In the genomic region with DNA sequence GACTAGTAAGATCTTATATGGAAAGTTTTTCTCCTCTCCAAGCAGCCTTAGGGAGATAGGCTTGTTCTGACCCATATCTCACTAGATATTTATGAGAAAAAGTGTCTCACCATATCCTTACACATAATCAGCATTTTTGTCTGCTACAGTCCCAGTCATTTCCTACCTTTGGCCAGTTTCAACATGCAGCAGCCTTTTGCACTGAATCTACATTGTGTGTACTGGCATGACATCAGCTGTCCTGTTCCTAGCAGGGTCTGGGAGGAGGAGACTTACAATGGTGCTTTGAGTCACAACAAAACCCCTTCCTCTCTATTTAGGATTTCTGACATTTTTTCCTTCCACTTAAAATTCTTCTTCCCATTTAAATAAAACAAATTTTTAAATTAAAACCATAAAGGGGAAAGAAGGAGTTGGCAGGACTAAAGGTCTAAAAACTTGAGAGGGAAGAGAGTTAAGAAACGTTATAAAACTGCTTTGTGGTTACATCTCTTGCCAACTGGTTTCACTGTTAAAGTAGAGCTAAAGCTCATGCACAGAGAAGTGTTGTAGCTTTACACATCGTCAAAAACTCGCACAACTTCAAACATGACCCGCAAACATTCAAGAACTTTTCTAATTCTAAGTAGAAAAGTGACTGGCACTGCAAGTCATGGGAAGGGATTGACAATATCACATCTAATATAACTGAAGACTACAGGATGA, we compare ENCODE assay signal across 1 cellular context.
TF ChIP-seq lines count a peak whose summit lies in the region.

No MANE protein-coding gene starts in this region.

TF ChIP-seq in HCT116, 20 proteins besides CTCF, POLR2A, EP300 and RAD21 (continued from another document):
- TF ChIP-seq, protein P1, sequence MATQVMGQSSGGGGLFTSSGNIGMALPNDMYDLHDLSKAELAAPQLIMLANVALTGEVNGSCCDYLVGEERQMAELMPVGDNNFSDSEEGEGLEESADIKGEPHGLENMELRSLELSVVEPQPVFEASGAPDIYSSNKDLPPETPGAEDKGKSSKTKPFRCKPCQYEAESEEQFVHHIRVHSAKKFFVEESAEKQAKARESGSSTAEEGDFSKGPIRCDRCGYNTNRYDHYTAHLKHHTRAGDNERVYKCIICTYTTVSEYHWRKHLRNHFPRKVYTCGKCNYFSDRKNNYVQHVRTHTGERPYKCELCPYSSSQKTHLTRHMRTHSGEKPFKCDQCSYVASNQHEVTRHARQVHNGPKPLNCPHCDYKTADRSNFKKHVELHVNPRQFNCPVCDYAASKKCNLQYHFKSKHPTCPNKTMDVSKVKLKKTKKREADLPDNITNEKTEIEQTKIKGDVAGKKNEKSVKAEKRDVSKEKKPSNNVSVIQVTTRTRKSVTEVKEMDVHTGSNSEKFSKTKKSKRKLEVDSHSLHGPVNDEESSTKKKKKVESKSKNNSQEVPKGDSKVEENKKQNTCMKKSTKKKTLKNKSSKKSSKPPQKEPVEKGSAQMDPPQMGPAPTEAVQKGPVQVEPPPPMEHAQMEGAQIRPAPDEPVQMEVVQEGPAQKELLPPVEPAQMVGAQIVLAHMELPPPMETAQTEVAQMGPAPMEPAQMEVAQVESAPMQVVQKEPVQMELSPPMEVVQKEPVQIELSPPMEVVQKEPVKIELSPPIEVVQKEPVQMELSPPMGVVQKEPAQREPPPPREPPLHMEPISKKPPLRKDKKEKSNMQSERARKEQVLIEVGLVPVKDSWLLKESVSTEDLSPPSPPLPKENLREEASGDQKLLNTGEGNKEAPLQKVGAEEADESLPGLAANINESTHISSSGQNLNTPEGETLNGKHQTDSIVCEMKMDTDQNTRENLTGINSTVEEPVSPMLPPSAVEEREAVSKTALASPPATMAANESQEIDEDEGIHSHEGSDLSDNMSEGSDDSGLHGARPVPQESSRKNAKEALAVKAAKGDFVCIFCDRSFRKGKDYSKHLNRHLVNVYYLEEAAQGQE (IDR thresholded peaks at IDR 0.05; ENCODE audit: low read depth), result no peak
- no peak for TF ChIP-seq ZFX (IDR thresholded peaks at IDR 0.05)
